ENCODE assay signal across 14 cellular contexts in the genomic region with DNA sequence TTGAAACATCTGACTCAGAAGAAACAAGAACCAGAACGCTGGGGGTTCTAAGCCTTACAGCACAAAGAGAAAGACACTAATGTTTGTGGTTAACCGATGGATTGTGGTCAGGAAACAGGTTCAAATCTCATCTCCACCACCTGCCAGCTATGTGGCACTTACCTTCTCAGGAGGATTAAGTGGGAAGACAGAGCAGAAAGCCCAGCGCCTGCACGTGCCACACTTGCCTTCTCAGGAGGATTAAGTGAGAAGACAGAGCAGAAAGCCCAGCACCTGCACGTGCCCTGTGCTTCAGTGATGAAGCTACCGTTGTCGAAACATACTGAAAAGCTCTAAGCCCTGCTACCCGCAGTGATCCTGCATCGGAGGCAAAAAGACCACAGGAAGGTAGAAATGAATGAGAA.
DNase-seq lines count a peak whose midpoint lies in the region; ATAC-seq and TF ChIP-seq lines count a peak whose summit lies in the region.
"Had no signal": no experiment of that assay in that cellular context is flagged by ENCODE, and none has a peak within 500 bp of the region (broad histone marks: within the 10 kb centered on the region; RNA-seq: fewer than 3 reads in every experiment).

No MANE protein-coding gene starts in this region.

- peaks cover 10% of the 10 kb centered on the region for H3K4me1 Mint-ChIP-seq in stimulated activated naive CD8-positive, alpha-beta T cell treated with anti-CD3 and anti-CD28 coated beads, Interleukin-15, amount 100 ng/mL, for 72 hours
- peaks cover 30% of the 10 kb centered on the region for H3K4me1 Mint-ChIP-seq in type B pancreatic cell (ENCODE audit: unreplicated experiment)

- intact Hi-C loops in mucosa of descending colon (cut with DNase I, micrococcal nuclease) (no loop called here), heart right ventricle (cut with DNase I) (loop anchor here in 5 of 10 donors (10.0 kb wide), 3 partner anchors 46 to 94 kb away; partner anchors contain the start of gene NXN (in 2 of the 5))

- ATAC-seq in stimulated activated naive CD8-positive, alpha-beta T cell treated with anti-CD3 and anti-CD28 coated beads, Interleukin-15, amount 100 ng/mL, for 72 hours, result peak; percentile 78
- no peak for ATAC-seq in stimulated activated naive CD8-positive, alpha-beta T cell treated with anti-CD3 and anti-CD28 coated beads, Interleukin-15, Interleukin-2, amounts not matched to agents 100 U/mL and 50 U/mL, for 24 hours
- ATAC-seq in mucosa of descending colon (no peak), heart right ventricle (no peak)
- ATAC-seq: body of pancreas, foreskin keratinocyte had no signal

- H3K27me3 Mint-ChIP-seq in stimulated activated naive CD8-positive, alpha-beta T cell treated with anti-CD3 and anti-CD28 coated beads, Interleukin-15, amount 100 ng/mL, for 72 hours, result peaks cover 38% of the 10 kb centered on the region
- H3K27me3 Mint-ChIP-seq in type B pancreatic cell, result no peaks in the 10 kb centered on the region

- no peaks in the 10 kb centered on the region for H3K27me3 ChIP-seq in heart right ventricle
- H3K27me3 ChIP-seq: body of pancreas, foreskin keratinocyte had no signal

- H3K36me3 ChIP-seq in mucosa of descending colon (ENCODE audit: low read depth), result no peaks in the 10 kb centered on the region
- H3K36me3 ChIP-seq in heart right ventricle, result no peaks in the 10 kb centered on the region

- no peaks in the 10 kb centered on the region for H3K36me3 Mint-ChIP-seq in type B pancreatic cell

- 80 to 83% methylated on average over 9 of the region's 9 CpGs for WGBS in heart right ventricle, 2 donors

- peak overlapping the region in 1 of 2 donors; percentile 61 for H3K27ac Mint-ChIP-seq in stimulated activated naive CD8-positive, alpha-beta T cell treated with anti-CD3 and anti-CD28 coated beads, Interleukin-15, amount 100 ng/mL, for 72 hours
- peak overlapping the region; percentile 36 for H3K27ac Mint-ChIP-seq in type B pancreatic cell

- peak in 1 of 2 donors; percentile 22 for DNase-seq in stimulated activated naive CD8-positive, alpha-beta T cell treated with anti-CD3 and anti-CD28 coated beads, Interleukin-15, amount 100 ng/mL, for 72 hours
- DNase-seq in stimulated activated naive CD8-positive, alpha-beta T cell treated with anti-CD3 and anti-CD28 coated beads, Interleukin-15, Interleukin-2, amounts not matched to agents 100 U/mL and 50 U/mL, for 24 hours, result no peak
- DNase-seq in NCI-H524 treated with DMSO at 0.1 percent for 48 hours (lab: John Stamatoyannopoulos, UW), result peak; percentile 45
- peak; percentile 25 for DNase-seq in central memory CD4-positive, alpha-beta T cell
- no peak for DNase-seq in type B pancreatic cell (ENCODE audit: extremely low spot score, unreplicated experiment)
- DNase-seq in mucosa of descending colon, result no peak
- no peak for DNase-seq in GM10266 (ENCODE audit: extremely low spot score)
- no peak for DNase-seq in heart right ventricle
- DNase-seq: body of pancreas, C1 segment of cervical spinal cord, GF-D8, NCI-H446 treated with DMSO at 0.1 percent for 48 hours, T-helper 9 cell had no signal

- no peak overlapping the region for H3K4me3 ChIP-seq in mucosa of descending colon
- no peak overlapping the region for H3K4me3 ChIP-seq in heart right ventricle
- H3K4me3 ChIP-seq: body of pancreas had no signal

- TF ChIP-seq CTCF in type B pancreatic cell (conservative IDR thresholded peaks at IDR 0.05) (no peak), mucosa of descending colon (IDR thresholded peaks at IDR 0.05) (no peak), GM10266 (IDR thresholded peaks at IDR 0.05; ENCODE audit: control insufficient read depth, insufficient read depth, low read depth, missing control alignments) (no peak), heart right ventricle (IDR thresholded peaks at IDR 0.05) (no peak)

- no peaks in the 10 kb centered on the region for H3K9me3 ChIP-seq in mucosa of descending colon
- H3K9me3 ChIP-seq in heart right ventricle, result no peaks in the 10 kb centered on the region
- H3K9me3 ChIP-seq: body of pancreas had no signal

- no peak overlapping the region for H3K4me3 Mint-ChIP-seq in stimulated activated naive CD8-positive, alpha-beta T cell treated with anti-CD3 and anti-CD28 coated beads, Interleukin-15, amount 100 ng/mL, for 72 hours
- H3K4me3 Mint-ChIP-seq in type B pancreatic cell, result no peak overlapping the region

- H3K4me1 ChIP-seq in mucosa of descending colon (ENCODE audit: low read depth) (no peaks in the 10 kb centered on the region), heart right ventricle (peaks cover 0 to 17% (median 6%) of the 10 kb centered on the region in 9 donors)
- H3K4me1 ChIP-seq: foreskin keratinocyte had no signal

- no peak overlapping the region for H3K27ac ChIP-seq in heart right ventricle
- H3K27ac ChIP-seq: body of pancreas, foreskin keratinocyte had no signal

- H3K9me3 Mint-ChIP-seq in stimulated activated naive CD8-positive, alpha-beta T cell treated with anti-CD3 and anti-CD28 coated beads, Interleukin-15, amount 100 ng/mL, for 72 hours, result no peaks in the 10 kb centered on the region
- H3K9me3 Mint-ChIP-seq in type B pancreatic cell, result peaks cover 5% of the 10 kb centered on the region

Comparison
In these comparisons a context has a peak if more than half of its experiments do, and no peak if none do; other contexts are left out.
1. DNase-seq: peak in NCI-H524 treated with DMSO at 0.1 percent for 48 hours (single experiment) and central memory CD4-positive, alpha-beta T cell (single experiment); none in stimulated activated naive CD8-positive, alpha-beta T cell treated with anti-CD3 and anti-CD28 coated beads, Interleukin-15, Interleukin-2, amounts not matched to agents 100 U/mL and 50 U/mL, for 24 hours (single experiment), type B pancreatic cell (single experiment), mucosa of descending colon (0 of 3), GM10266 (single experiment) and heart right ventricle (0 of 2).